1 cellular context compared by ENCODE assay signal in the genomic region with DNA sequence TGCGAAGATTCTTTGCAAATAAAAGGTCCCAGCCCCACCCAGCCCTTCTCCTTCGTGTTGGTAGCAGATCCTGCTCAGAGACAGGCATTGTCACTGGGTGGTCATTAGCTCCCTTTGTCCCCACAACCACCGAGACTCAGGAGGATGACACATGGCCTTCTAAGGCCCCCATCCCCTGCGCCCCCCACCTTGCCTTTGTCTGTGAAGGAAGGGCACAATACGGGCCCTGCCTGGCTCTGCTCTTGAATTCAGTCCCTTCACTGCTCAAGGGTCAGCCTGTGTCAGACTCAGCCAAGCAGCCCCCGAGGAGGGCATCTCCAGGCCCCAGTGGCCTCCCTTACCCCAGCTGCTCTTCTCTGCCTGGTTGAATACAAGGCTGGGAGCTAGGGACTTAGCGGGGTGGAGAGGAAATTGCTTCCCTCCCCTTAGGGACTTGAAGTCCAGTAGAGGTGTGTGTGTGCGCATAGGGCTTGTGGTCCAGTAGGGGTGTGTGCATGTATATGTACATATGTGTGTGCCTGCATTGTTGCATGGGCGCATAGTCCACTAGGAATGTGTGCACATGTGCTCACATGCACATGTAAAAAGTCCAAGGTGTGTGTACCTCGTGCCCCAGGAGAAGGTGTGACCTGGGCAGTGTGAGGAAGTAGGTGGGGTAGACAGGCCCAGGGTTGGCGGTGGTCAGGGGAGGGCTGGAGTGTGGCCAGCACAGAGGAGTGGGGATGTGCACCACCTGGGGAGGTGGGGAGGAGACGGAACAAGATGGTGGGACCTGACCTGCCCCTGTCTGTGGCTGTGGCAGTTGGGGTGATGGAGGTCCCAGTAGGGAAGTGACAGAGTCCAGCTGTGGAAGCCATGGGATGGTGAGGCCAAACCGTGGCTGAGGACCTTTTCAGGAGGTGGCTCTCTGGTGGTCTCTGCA.
TF ChIP-seq lines count a peak whose summit lies in the region.

No MANE protein-coding gene starts in this region.

TF ChIP-seq in H1, 55 proteins besides CTCF, POLR2A, EP300 and RAD21:
- TF ChIP-seq ASH2L (IDR thresholded peaks at IDR 0.05; ENCODE audit: low read length) (no peak), CHD2 (IDR thresholded peaks at IDR 0.05; ENCODE audit: low read length) (no peak), HDAC2 (IDR thresholded peaks at IDR 0.05; ENCODE audit: borderline replicate concordance in 1 of 2, low read depth in 2 of 2, low read length in 2 of 2) (no peak), SP4 (IDR thresholded peaks at IDR 0.05; ENCODE audit: low read length) (no peak), TCF12 (IDR thresholded peaks at IDR 0.05; ENCODE audit: low read depth, low read length) (no peak), JUN (IDR thresholded peaks at IDR 0.05; ENCODE audit: low read depth, low read length) (no peak), BCL11A (IDR thresholded peaks at IDR 0.05; ENCODE audit: low read depth in 2 of 2, low read length in 2 of 2) (no peak), RNF2 (IDR thresholded peaks at IDR 0.05; ENCODE audit: borderline replicate concordance, low read depth, low read length, missing control alignments, poor library complexity, severe bottlenecking) (no peak), SAP30 (IDR thresholded peaks at IDR 0.05; ENCODE audit: insufficient read depth, insufficient replicate concordance, low read length) (no peak), BRCA1 (IDR thresholded peaks at IDR 0.05; ENCODE audit: low read depth, low read length) (no peak), KDM4A (IDR thresholded peaks at IDR 0.05; ENCODE audit: low read depth, low read length, severe bottlenecking) (no peak), NANOG (IDR thresholded peaks at IDR 0.05; ENCODE audit: insufficient read depth, low read depth, low read length, poor library complexity, severe bottlenecking) (no peak), CREB1 (IDR thresholded peaks at IDR 0.05) (no peak), TAF1 (IDR thresholded peaks at IDR 0.05; ENCODE audit: low read depth, low read length) (no peak), TAF7 (optimal IDR thresholded peaks at IDR 0.05; ENCODE audit: borderline replicate concordance, low read depth, low read length) (no peak)
- TF ChIP-seq, protein P1, sequence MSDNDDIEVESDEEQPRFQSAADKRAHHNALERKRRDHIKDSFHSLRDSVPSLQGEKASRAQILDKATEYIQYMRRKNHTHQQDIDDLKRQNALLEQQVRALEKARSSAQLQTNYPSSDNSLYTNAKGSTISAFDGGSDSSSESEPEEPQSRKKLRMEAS (IDR thresholded peaks at IDR 0.05) = no peak
- TF ChIP-seq, protein P2, sequence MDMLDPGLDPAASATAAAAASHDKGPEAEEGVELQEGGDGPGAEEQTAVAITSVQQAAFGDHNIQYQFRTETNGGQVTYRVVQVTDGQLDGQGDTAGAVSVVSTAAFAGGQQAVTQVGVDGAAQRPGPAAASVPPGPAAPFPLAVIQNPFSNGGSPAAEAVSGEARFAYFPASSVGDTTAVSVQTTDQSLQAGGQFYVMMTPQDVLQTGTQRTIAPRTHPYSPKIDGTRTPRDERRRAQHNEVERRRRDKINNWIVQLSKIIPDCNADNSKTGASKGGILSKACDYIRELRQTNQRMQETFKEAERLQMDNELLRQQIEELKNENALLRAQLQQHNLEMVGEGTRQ (IDR thresholded peaks at IDR 0.05; ENCODE audit: low read length) = no peak
